Comparison of ENCODE assay signal across 7 cellular contexts in genomic region chr17:64507418-64507766, GRCh38. TPM values are rescaled to one million over a fixed set of nuclear protein-coding genes. Genes with fewer than 3 reads are reported as not detected.
A peak's percentile ranks its signal among the peaks of the same experiment; 100 is the strongest.
DNase-seq lines count a peak whose midpoint lies in the region; FAIRE-seq and TF ChIP-seq lines count a peak whose summit lies in the region.

No MANE protein-coding gene starts in this region.

- in situ Hi-C loops in mammary epithelial cell (cut with MboI; ENCODE audit: low sequenced_read_pairs in 2 of 2): no loop called here

- FAIRE-seq in small intestine (lab: Jason Lieb, UNC): no peak

- H3K27me3 ChIP-seq in mammary epithelial cell (ENCODE audit: insufficient read depth, low read length) (no peaks in the 10 kb centered on the region), small intestine (ENCODE audit: control insufficient read depth in 2 of 2, insufficient read depth in 2 of 2, low read length in 2 of 2) (no peaks in the 10 kb centered on the region)

- peak in 1 of 2 donors; percentile 60 for TF ChIP-seq CTCF in mammary epithelial cell (conservative IDR thresholded peaks at IDR 0.05 in 1 of 2, IDR thresholded peaks at IDR 0.05 in 1 of 2; ENCODE audit: extremely low read depth in 1 of 2, insufficient read depth in 1 of 2, low read depth in 1 of 2, low read length in 2 of 2)

- H3K36me3 ChIP-seq in mammary epithelial cell (ENCODE audit: insufficient read depth, low read length) (peaks cover 27% of the 10 kb centered on the region), small intestine (ENCODE audit: control insufficient read depth in 2 of 2, insufficient read depth in 2 of 2, low read length in 2 of 2) (peaks cover 10 to 26% of the 10 kb centered on the region in 2 donors)

- H3K79me2 ChIP-seq in mammary epithelial cell (ENCODE audit: insufficient read depth, low read length): peaks cover 87% of the 10 kb centered on the region

- CTCF ChIA-PET in HEK293T (lab: Yijun Ruan, JAX): interaction anchor here (0.6 to 1.0 kb wide), 4 partner anchors 10 to 114 kb away, joined by 3 to 4 read pairs (median 3); no protein-coding TSS in a partner anchor
- CTCF ChIA-PET in mammary epithelial cell (lab: Charles Lee; ENCODE audit: low non-redundant PET): no interaction called here

- H3K4me3 Mint-ChIP-seq in immature natural killer cell: peak overlapping the region; percentile 99 to 100 (median 99)

- peaks cover 27 to 54% (median 39%) of the 10 kb centered on the region in 3 donors for H3K36me3 Mint-ChIP-seq in immature natural killer cell

- H4K20me1 ChIP-seq in mammary epithelial cell (ENCODE audit: insufficient read depth, low read length): peaks cover 21% of the 10 kb centered on the region

- H3K27me3 Mint-ChIP-seq in immature natural killer cell (ENCODE audit: low read depth in 3 of 3): peaks cover 35 to 47% (median 41%) of the 10 kb centered on the region in 3 donors

- H3K9ac ChIP-seq in mammary epithelial cell (ENCODE audit: insufficient read depth, low read length): peak overlapping the region; percentile 99

- H3K4me2 ChIP-seq in mammary epithelial cell (ENCODE audit: insufficient read depth, low read depth, low read length): peak overlapping the region; percentile 93

- H2AFZ ChIP-seq in mammary epithelial cell (ENCODE audit: low read depth, low read length): peak overlapping the region; percentile 95

- H3K4me1 ChIP-seq in mammary epithelial cell (ENCODE audit: insufficient read depth, low read length) (peaks cover 32% of the 10 kb centered on the region), small intestine (ENCODE audit: control insufficient read depth in 2 of 2, insufficient read depth in 1 of 2, low read depth in 1 of 2, low read length in 1 of 2) (peaks cover 0 to 11% of the 10 kb centered on the region in 2 donors)

- dilution Hi-C loops in mammary epithelial cell (cut with HindIII; ENCODE audit: low sequenced_read_pairs): no loop called here

- POLR2A ChIA-PET in HEK293T (lab: Yijun Ruan, JAX): interaction anchor here (0.5 to 4.1 kb wide), 23 partner anchors 8 to 207 kb away, joined by 3 to 153 read pairs (median 4); partner anchors contain the start of genes POLG2 and SMURF2

- 2% methylated on average over 11 of the region's 11 CpGs for WGBS in mammary epithelial cell (ENCODE audit: low coverage, missing lambda C conversion rate)
- WGBS in small intestine, 3 donors: 0 to 1% (median 0%) methylated on average over 11 of the region's 11 CpGs

- intact Hi-C loops in mammary epithelial cell (cut with micrococcal nuclease): loop anchor here (1.0 to 2.0 kb wide), 2 partner anchors 87 to 141 kb away; no protein-coding TSS in a partner anchor

- H3K9me3 ChIP-seq in mammary epithelial cell (replicated peaks; ENCODE audit: insufficient read depth, low read length) (no peaks in the 10 kb centered on the region), small intestine (ENCODE audit: control insufficient read depth, low read depth) (no peaks in the 10 kb centered on the region)

- H3K27ac ChIP-seq in mammary epithelial cell (ENCODE audit: insufficient read depth, low read depth, low read length): peak overlapping the region; percentile 99
- H3K27ac ChIP-seq in small intestine (ENCODE audit: low read depth in 1 of 2, low read length in 1 of 2): peak overlapping the region; percentile 98 to 99

- peak overlapping the region; percentile 99 to 100 (median 100) for H3K27ac Mint-ChIP-seq in immature natural killer cell

- peaks cover 0 to 4% (median 0%) of the 10 kb centered on the region in 6 donors for H3K9me3 Mint-ChIP-seq in immature natural killer cell

- peak overlapping the region; percentile 95 for H3K4me3 ChIP-seq in GM08714 (ENCODE audit: low read length)
- H3K4me3 ChIP-seq in mammary epithelial cell (replicated peaks in 1 of 3; ENCODE audit: insufficient read depth in 1 of 3, low read depth in 2 of 3, low read length in 3 of 3): peak overlapping the region; percentile 82 to 100 (median 93)
- peak overlapping the region; percentile 67 to 78 for H3K4me3 ChIP-seq in small intestine (ENCODE audit: low read depth in 1 of 2, low read length in 2 of 2)

- no TSS peak for BruUV-seq in mammary epithelial cell (replicated peaks; lab: Mats Ljungman, UMichigan)

- peaks cover 45 to 61% of the 10 kb centered on the region in 2 donors for H3K4me1 Mint-ChIP-seq in immature natural killer cell

- DNase-seq in HEK293T (ENCODE audit: extremely low spot score) (peak; percentile 59), NCI-H1092 treated with DMSO at 0.1 percent for 48 hours (lab: John Stamatoyannopoulos, UW) (peak; percentile 77), SK-N-DZ (ENCODE audit: low spot score) (peak; percentile 71), mammary epithelial cell (peak; percentile 61), immature natural killer cell (peak; percentile 57 to 62 (median 59)), small intestine (peak; percentile 68)

TF ChIP-seq in HEK293T, 16 proteins besides CTCF, POLR2A, EP300 and RAD21:
- TF ChIP-seq ELF4 (IDR thresholded peaks at IDR 0.05) (no peak), PKNOX1 (IDR thresholded peaks at IDR 0.05) (peak; percentile 83), CTBP1 (IDR thresholded peaks at IDR 0.05; ENCODE audit: borderline replicate concordance) (no peak), SP1 (IDR thresholded peaks at IDR 0.05) (no peak)

RNA-seq across cellular contexts. Expression of gene CEP95, which starts 0.6 kb away (rescaled TPM):
- polyA plus RNA-seq in SK-N-DZ (2014; cell fraction: cytosol; rRNA removed): 45.5 and 67.4 TPM in 2 replicates
- 225 and 324 TPM in 2 replicates for polyA plus RNA-seq in SK-N-DZ (2014; cell fraction: nucleus; rRNA removed)
- total RNA-seq in mammary epithelial cell: 10 to 100 TPM; 18.7 to 36.5 TPM
- polyA plus RNA-seq in mammary epithelial cell: 14.6 TPM
- polyA minus RNA-seq in mammary epithelial cell: 19.4 TPM
- polyA plus RNA-seq in immature natural killer cell: 10 to 100 TPM in 1 of 3 donors, 1 to 10 TPM in 2; 7.1 to 12.7 (median 7.5) TPM
- polyA plus RNA-seq in small intestine: 10 to 100 TPM; 17.1 to 54.1 (median 52.7) TPM

RNA-seq across cellular contexts. Expression of gene DDX5, which starts 1.3 kb away (rescaled TPM):
- polyA plus RNA-seq in SK-N-DZ (2014; cell fraction: cytosol; rRNA removed): 452 and 483 TPM in 2 replicates
- polyA plus RNA-seq in SK-N-DZ (2014; cell fraction: nucleus; rRNA removed): 1,137 and 1,529 TPM in 2 replicates
- total RNA-seq in mammary epithelial cell: 100 to 1,000 TPM; 365 to 726 TPM
- 459 TPM for polyA plus RNA-seq in mammary epithelial cell
- polyA minus RNA-seq in mammary epithelial cell: 589 TPM
- 1,000 to 10,000 TPM in 2 of 3 donors, 100 to 1,000 TPM in 1; 902 to 1,477 (median 1,071) TPM for polyA plus RNA-seq in immature natural killer cell
- polyA plus RNA-seq in small intestine: 100 to 1,000 TPM; 269 to 330 (median 312) TPM

RNA-seq across cellular contexts. Expression of gene POLG2, which starts 10.5 kb away (rescaled TPM):
- 28.1 and 35.9 TPM in 2 replicates for polyA plus RNA-seq in SK-N-DZ (2014; cell fraction: cytosol; rRNA removed)
- 70.8 and 89.2 TPM in 2 replicates for polyA plus RNA-seq in SK-N-DZ (2014; cell fraction: nucleus; rRNA removed)
- total RNA-seq in mammary epithelial cell: 10 to 100 TPM in 1 of 2 donors, 1 to 10 TPM in 1; 3.8 to 17.7 TPM
- polyA plus RNA-seq in mammary epithelial cell (5.1 TPM), immature natural killer cell (10 to 100 TPM in 1 of 3 donors, 1 to 10 TPM in 2; 3.4 to 10.7 (median 4.3) TPM), small intestine (1 to 10 TPM; 3.2 to 6.6 (median 5.8) TPM)
- 3.4 TPM for polyA minus RNA-seq in mammary epithelial cell

RNA-seq across cellular contexts. Expression of gene MILR1, which starts 58.5 kb away (rescaled TPM):
- not detected in 2 replicates for polyA plus RNA-seq in SK-N-DZ (2014; cell fraction: cytosol; rRNA removed)
- polyA plus RNA-seq in SK-N-DZ (2014; cell fraction: nucleus; rRNA removed): not detected in 2 replicates
- under 1 TPM in 1 of 2 donors, not detected in 1; 0.33 TPM for total RNA-seq in mammary epithelial cell
- polyA plus RNA-seq in mammary epithelial cell (2.5 TPM), immature natural killer cell (1 to 10 TPM in 2 of 3 donors, not detected in 1; 1.8 to 9.6 TPM), small intestine (1 to 10 TPM; 2.0 to 5.4 (median 3.8) TPM)
- not detected for polyA minus RNA-seq in mammary epithelial cell

Comparison
In these comparisons a context has a peak if more than half of its experiments do, and no peak if none do; other contexts are left out.
1. Peak in every context shown above with its lines: DNase-seq, H3K4me3 ChIP-seq and H3K27ac ChIP-seq.